31 cellular contexts compared by ENCODE assay signal in genomic region chr22:44229331-44229730, GRCh38. TPM values are rescaled to one million over a fixed set of nuclear protein-coding genes. Genes with fewer than 3 reads are reported as not detected.
"Had no signal": no experiment of that assay in that cellular context is flagged by ENCODE, and none has a peak within 500 bp of the region (broad histone marks: within the 10 kb centered on the region; RNA-seq: fewer than 3 reads in every experiment).

No MANE protein-coding gene starts in this region.

- H3K27me3 ChIP-seq: adrenal gland, body of pancreas, cardiac muscle cell had no signal

- H3K36me3 ChIP-seq: adrenal gland, cardiac muscle cell, gastrocnemius medialis, heart left ventricle had no signal

- H3K9me3 ChIP-seq: adrenal gland, gastrocnemius medialis had no signal

- DNase-seq: activated CD4-positive, alpha-beta memory T cell treated with anti-CD3 and anti-CD28 coated beads for 36 hours; activated CD4-positive, alpha-beta T cell treated with anti-CD3 and anti-CD28 coated beads for 36 hours; activated CD4-positive, alpha-beta T cell treated with anti-CD3 and anti-CD28 coated beads, Interleukin-2, amount 10 ng/mL, durations not matched to agents 24 days and 14 days; activated CD4-positive, CD25-positive, alpha-beta regulatory T cell; activated CD4-positive, CD25-positive, alpha-beta regulatory T cell treated with anti-CD3 and anti-CD28 coated beads, Interleukin-2, amount 50 U/mL, for 72 hours; activated CD8-positive, alpha-beta memory T cell treated with anti-CD3 and anti-CD28 coated beads, Interleukin-2, amount 10 ng/mL, durations not matched to agents 7 days and 5 days; activated CD8-positive, alpha-beta memory T cell treated with anti-CD3 and anti-CD28 coated beads, Interleukin-2, amount 50 U/mL, for 4 hours; activated CD8-positive, alpha-beta T cell treated with anti-CD3 and anti-CD28 coated beads, Interleukin-2, amount 10 ng/mL, durations not matched to agents 7 days and 5 days; activated effector memory CD4-positive, alpha-beta T cell treated with anti-CD3 and anti-CD28 coated beads, Interleukin-2, amount 50 U/mL, for 16 hours; activated naive CD4-positive, alpha-beta T cell treated with anti-CD3 and anti-CD28 coated beads for 36 hours; activated naive CD8-positive, alpha-beta T cell treated with anti-CD3 and anti-CD28 coated beads for 36 hours; activated naive CD8-positive, alpha-beta T cell treated with anti-CD3 and anti-CD28 coated beads, Interleukin-2, amount 50 U/mL, for 24 hours; activated T-cell treated with anti-CD3 and anti-CD28 coated beads, Interleukin-2, amount 50 U/mL, for 1 hour; activated T-cell treated with anti-CD3 and anti-CD28 coated beads, Interleukin-2, amount 50 U/mL, for 48 hours; adrenal gland; amygdala; aorta; body of pancreas; central memory CD4-positive, alpha-beta T cell; cerebellar nuclear complex; effector CD4-positive, alpha-beta T cell; effector memory CD8-positive, alpha-beta T cell; gastrocnemius medialis; glutamatergic neuron; heart left ventricle; T-helper 1 cell; T-helper 17 cell had no signal

- H3K27ac ChIP-seq: adrenal gland, body of pancreas, cardiac muscle cell, coronary artery, epithelial cell of prostate, gastrocnemius medialis, heart left ventricle had no signal

- H3K4me1 ChIP-seq: adrenal gland, body of pancreas, gastrocnemius medialis, heart left ventricle had no signal

- H3K4me3 ChIP-seq: adrenal gland, body of pancreas, cardiac muscle cell, coronary artery, gastrocnemius medialis, heart left ventricle had no signal

RNA-seq across cellular contexts. Expression of gene PARVG, which starts 48.6 kb away (rescaled TPM):
- total RNA-seq: fibroblast of villous mesenchyme had no signal
